In genomic region chr6:89978749-89979145, GRCh38 we compare ENCODE assay signal across 1 cellular context.
TF ChIP-seq lines count a peak whose summit lies in the region.

No MANE protein-coding gene starts in this region.

TF ChIP-seq in IMR-90, 13 proteins besides CTCF, POLR2A, EP300 and RAD21 (continued from another document):
- no peak for TF ChIP-seq ELK1 (IDR thresholded peaks at IDR 0.05; ENCODE audit: borderline replicate concordance, low read depth, low read length)
- TF ChIP-seq MXI1 (IDR thresholded peaks at IDR 0.05; ENCODE audit: borderline replicate concordance, low read depth, low read length), result no peak
- TF ChIP-seq RFX5 (IDR thresholded peaks at IDR 0.05; ENCODE audit: low read depth, low read length), result no peak
- TF ChIP-seq RCOR1 (IDR thresholded peaks at IDR 0.05; ENCODE audit: insufficient replicate concordance, low read length), result no peak
- TF ChIP-seq BHLHE40 (IDR thresholded peaks at IDR 0.05; ENCODE audit: low read depth, low read length), result no peak
